8 cellular contexts compared by ENCODE assay signal in genomic region chr13:33349996-33350826, GRCh38.
DNase-seq lines count a peak whose midpoint lies in the region; ATAC-seq, FAIRE-seq and TF ChIP-seq lines count a peak whose summit lies in the region.

No MANE protein-coding gene starts in this region.

- peak; percentile 26 for DNase-seq in DMS53 treated with DMSO at 0.1 percent for 48 hours (lab: John Stamatoyannopoulos, UW; ENCODE audit: unreplicated experiment)
- DNase-seq in SJCRH30 = peak; percentile 76 to 81
- peak; percentile 49 to 53 for DNase-seq in frontal cortex (ENCODE audit: low spot score in 2 of 2)
- DNase-seq in omental fat pad (ENCODE audit: low spot score) = no peak

- no peak for FAIRE-seq in frontal cortex (lab: Jason Lieb, UNC)

- peaks cover 39% of the 10 kb centered on the region for H3K4me1 ChIP-seq in SJCRH30

- TF ChIP-seq CTCF in omental fat pad (IDR thresholded peaks at IDR 0.05) = no peak

- H3K9me3 ChIP-seq in SJCRH30 (replicated peaks) = no peaks in the 10 kb centered on the region

- H3K36me3 ChIP-seq in SJCRH30 = peaks cover 17% of the 10 kb centered on the region

- H3K4me3 ChIP-seq in SJCRH30 = peak overlapping the region; percentile 98

- H3K27ac ChIP-seq in SJCRH30 = peak overlapping the region; percentile 86

- H3K27me3 ChIP-seq in SJCRH30 = no peaks in the 10 kb centered on the region

- ATAC-seq in omental fat pad (ENCODE audit: low FRiP score) = peak; percentile 78
- no peak for ATAC-seq in HG03342 (IDR thresholded peaks at IDR 0.05; ENCODE audit: unreplicated experiment)
- ATAC-seq in HG03159 (IDR thresholded peaks at IDR 0.05; ENCODE audit: unreplicated experiment) = no peak
- ATAC-seq in HG02623 (IDR thresholded peaks at IDR 0.05; ENCODE audit: unreplicated experiment) = no peak
- ATAC-seq in GM19328 (IDR thresholded peaks at IDR 0.05; ENCODE audit: unreplicated experiment) = no peak
